ENCODE assay signal across 14 cellular contexts in the genomic region with DNA sequence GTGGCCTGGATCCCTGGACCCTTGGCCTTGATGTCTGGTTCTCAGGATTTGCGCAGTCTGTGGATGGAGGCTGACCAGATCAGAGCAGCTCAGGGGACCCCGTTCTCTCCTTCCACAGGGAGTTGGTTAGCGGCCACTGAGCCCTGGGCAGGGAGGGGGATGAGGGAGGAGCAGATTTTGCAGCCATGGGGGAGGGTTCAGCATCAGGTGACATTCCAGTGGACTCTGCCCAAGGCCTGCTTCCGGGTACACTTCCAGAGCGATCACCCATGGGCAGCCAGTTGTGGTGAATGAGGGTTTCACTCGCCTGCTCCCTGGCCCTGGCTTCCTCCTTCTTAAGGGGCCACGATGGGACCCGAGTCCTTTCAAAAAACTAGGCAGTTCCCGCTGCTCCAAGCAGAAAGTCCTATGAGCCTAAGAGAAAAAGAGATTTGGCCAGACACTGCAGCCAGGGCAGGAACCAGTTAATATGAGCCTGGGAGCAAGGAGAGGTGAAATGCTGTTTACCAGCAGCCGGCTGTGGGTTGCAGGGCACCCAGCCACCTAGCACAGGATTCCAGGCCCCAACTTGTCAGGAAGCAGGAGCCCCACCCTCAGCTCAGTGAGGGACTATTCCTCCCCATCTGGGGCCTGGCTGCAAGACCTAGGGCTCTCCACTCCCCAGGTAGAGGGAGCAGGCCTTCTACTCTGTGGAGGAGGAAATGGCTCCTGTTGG. TPM values are rescaled to one million over a fixed set of nuclear protein-coding genes. Genes with fewer than 3 reads are reported as not detected.
DNase-seq lines count a peak whose midpoint lies in the region; ATAC-seq, FAIRE-seq and TF ChIP-seq lines count a peak whose summit lies in the region.
"Had no signal": no experiment of that assay in that cellular context is flagged by ENCODE, and none has a peak within 500 bp of the region (broad histone marks: within the 10 kb centered on the region; RNA-seq: fewer than 3 reads in every experiment).

No MANE protein-coding gene starts in this region.

- H3K27me3 ChIP-seq in vagina: no peaks in the 10 kb centered on the region

- DNase-seq in NCI-H1694 treated with DMSO at 0.1 percent for 48 hours (lab: John Stamatoyannopoulos, UW) (peak; percentile 89), vagina (ENCODE audit: extremely low spot score in 2 of 2) (no peak), NCI-H1105 (lab: John Stamatoyannopoulos, UW) (no peak), GM12892 (ENCODE audit: insufficient read length) (no peak)
- DNase-seq: activated CD4-positive, alpha-beta T cell treated with anti-CD3 and anti-CD28 coated beads for 4 hours; immature natural killer cell; NCI-H2029 treated with DMSO at 0.1 percent for 48 hours had no signal

- H3K4me1 ChIP-seq in mesodermal cell (ENCODE audit: control insufficient read depth, insufficient read depth, low read length, poor library complexity, severe bottlenecking) (peaks cover 20% of the 10 kb centered on the region), vagina (peaks cover 29% of the 10 kb centered on the region)

- H3K4me3 ChIP-seq in mesodermal cell (ENCODE audit: extremely low read depth, insufficient read depth, low read length, poor library complexity, severe bottlenecking) (no peak overlapping the region), vagina (no peak overlapping the region)
- H3K4me3 ChIP-seq: HAP-1, skin epidermis had no signal

- intact Hi-C loops in vagina (cut with DNase I): no loop called here

- no peak for TF ChIP-seq CTCF in vagina (IDR thresholded peaks at IDR 0.05)

- no peaks in the 10 kb centered on the region for H3K9me3 ChIP-seq in mesodermal cell (ENCODE audit: control insufficient read depth, low read length)
- no peaks in the 10 kb centered on the region for H3K9me3 ChIP-seq in vagina
- H3K9me3 ChIP-seq: HAP-1 had no signal

- ATAC-seq in esophagus mucosa (peak; percentile 57), HG02571 (IDR thresholded peaks at IDR 0.05; ENCODE audit: unreplicated experiment) (no peak)

- no peaks in the 10 kb centered on the region for H3K36me3 ChIP-seq in mesodermal cell (ENCODE audit: control insufficient read depth, insufficient read depth, low read length)
- no peaks in the 10 kb centered on the region for H3K36me3 ChIP-seq in vagina
- H3K36me3 ChIP-seq: HAP-1 had no signal

- TF ChIP-seq POLR2A in vagina (IDR thresholded peaks at IDR 0.05) (no peak), GM12892 (IDR thresholded peaks at IDR 0.05; ENCODE audit: low read depth, low read length) (no peak)

- FAIRE-seq in GM12892 (lab: Jason Lieb, UNC): no peak
- FAIRE-seq: endometrium had no signal

- H3K27ac ChIP-seq in mesodermal cell (ENCODE audit: low read depth, low read length, severe bottlenecking) (peak overlapping the region; percentile 20), vagina (peak overlapping the region; percentile 45)
- H3K27ac ChIP-seq: HL-60 had no signal

- WGBS in mesodermal cell (ENCODE audit: insufficient coverage in 2 of 2), 2 experiments: 50 to 65% methylated on average over 7 to 9 of the region's 10 CpGs

RNA-seq across cellular contexts. Expression of a gene that starts 4.7 kb away (rescaled TPM):
- 13.0 TPM for total RNA-seq in esophagus mucosa
- polyA plus RNA-seq in mesodermal cell (2013, experiment 1 of 2): 131 TPM
- 126 TPM for polyA plus RNA-seq in mesodermal cell (2013, experiment 2 of 2)
- 27.5 TPM for total RNA-seq in vagina
- 0.53 TPM for polyA plus RNA-seq in GM12892 (2012; ENCODE audit: missing spikeins)

RNA-seq across cellular contexts. Expression of a gene that starts 39.2 kb away (rescaled TPM):
- 0.64 TPM for total RNA-seq in esophagus mucosa
- polyA plus RNA-seq in mesodermal cell (2013, experiment 1 of 2): not detected
- not detected for polyA plus RNA-seq in mesodermal cell (2013, experiment 2 of 2)
- total RNA-seq in vagina: 4.2 TPM
- 70.3 TPM for polyA plus RNA-seq in GM12892 (2012; ENCODE audit: missing spikeins)

RNA-seq across cellular contexts. Expression of a gene that starts 59.9 kb away (rescaled TPM):
- total RNA-seq in esophagus mucosa: not detected
- 0.22 TPM for polyA plus RNA-seq in mesodermal cell (2013, experiment 1 of 2)
- not detected for polyA plus RNA-seq in mesodermal cell (2013, experiment 2 of 2)
- 0.98 TPM for total RNA-seq in vagina
- polyA plus RNA-seq in GM12892 (2012; ENCODE audit: missing spikeins): not detected
